In the genomic region with DNA sequence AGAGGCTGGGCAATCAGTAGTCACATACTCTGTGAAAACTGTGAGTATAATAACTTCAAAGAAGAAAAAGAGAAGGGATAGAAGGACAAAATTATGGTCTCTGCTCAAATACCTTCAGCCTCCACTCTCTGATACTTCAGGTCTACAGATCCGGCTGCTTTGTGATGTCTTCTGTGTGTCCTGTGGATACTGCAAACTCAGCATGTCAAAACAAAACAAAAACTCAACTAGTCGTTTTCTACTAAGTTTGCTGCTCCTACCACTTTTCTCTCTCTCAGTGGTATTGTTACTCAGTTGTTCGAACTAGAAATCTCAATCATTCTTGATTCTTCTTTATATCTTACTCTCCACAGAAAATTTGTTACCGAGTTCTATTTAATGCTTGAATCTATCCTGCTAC, we compare ENCODE assay signal across 1 cellular context.
TF ChIP-seq lines count a peak whose summit lies in the region.

No MANE protein-coding gene starts in this region.

TF ChIP-seq in WTC11, 78 proteins besides CTCF, POLR2A, EP300 and RAD21 (continued from another document):
- TF ChIP-seq ERG (CRISPR knock-in tag; IDR thresholded peaks at IDR 0.05) = no peak
- no peak for TF ChIP-seq ZNF219 (CRISPR knock-in tag; IDR thresholded peaks at IDR 0.05; ENCODE audit: borderline replicate concordance)
- no peak for TF ChIP-seq ZNF138 (CRISPR knock-in tag; conservative IDR thresholded peaks at IDR 0.05)
- no peak for TF ChIP-seq RELA (CRISPR knock-in tag; IDR thresholded peaks at IDR 0.05; ENCODE audit: borderline replicate concordance)
- no peak for TF ChIP-seq GTF2I (CRISPR knock-in tag; conservative IDR thresholded peaks at IDR 0.05)
- no peak for TF ChIP-seq ATF1 (CRISPR knock-in tag; IDR thresholded peaks at IDR 0.05)
- no peak for TF ChIP-seq EMX1 (CRISPR knock-in tag; IDR thresholded peaks at IDR 0.05)
- no peak for TF ChIP-seq ZNF396 (CRISPR knock-in tag; IDR thresholded peaks at IDR 0.05; ENCODE audit: borderline replicate concordance)
- no peak for TF ChIP-seq MYBL2 (CRISPR knock-in tag; IDR thresholded peaks at IDR 0.05)
- TF ChIP-seq IRF1 (CRISPR knock-in tag; IDR thresholded peaks at IDR 0.05) = no peak
